8 cellular contexts compared by ENCODE assay signal in the genomic region with DNA sequence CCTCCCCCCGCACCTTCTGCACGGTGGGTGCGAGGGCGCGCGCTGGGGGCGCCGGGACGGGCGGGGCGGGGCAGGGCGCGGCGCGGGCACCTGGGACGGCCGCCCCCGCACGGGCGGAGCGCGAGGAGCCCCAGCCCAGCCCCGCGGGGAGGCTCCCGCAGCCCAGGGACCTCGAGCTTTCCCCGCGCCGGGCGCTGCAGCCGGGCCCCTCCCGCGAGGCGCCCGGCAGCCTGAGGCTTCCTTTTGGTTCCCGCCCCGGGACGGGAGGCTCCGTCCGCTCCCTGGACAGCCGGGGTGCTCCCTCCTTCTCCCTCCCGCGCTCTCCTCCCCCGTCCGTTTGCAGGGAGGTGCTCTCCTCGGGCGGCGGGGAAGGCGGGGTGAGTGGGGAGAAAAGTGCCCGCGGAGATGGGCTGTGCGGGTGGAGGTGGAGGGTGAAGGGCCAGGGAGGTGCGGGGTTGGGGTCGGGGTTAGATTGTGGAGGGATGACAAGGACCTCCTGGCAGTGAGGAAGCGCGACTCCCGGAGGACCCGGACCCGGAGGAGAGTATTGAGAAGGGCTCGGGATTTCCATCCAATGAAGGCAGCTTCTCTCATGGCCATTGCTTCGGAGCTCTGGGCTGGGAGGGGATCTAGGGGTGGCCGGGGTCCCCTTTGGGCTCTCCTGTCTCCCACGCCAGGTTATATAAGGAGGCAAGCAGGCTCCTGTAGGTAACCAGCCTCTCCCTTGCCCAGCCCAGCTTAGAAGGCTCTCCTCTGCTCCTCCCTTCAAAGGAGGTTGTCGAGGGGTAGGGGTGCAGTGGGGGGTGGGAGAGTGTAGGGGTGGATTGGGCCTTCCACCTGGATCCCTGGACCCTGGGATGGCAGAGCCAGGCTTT. TPM values are rescaled to one million over a fixed set of nuclear protein-coding genes. Genes with fewer than 3 reads are reported as not detected.
DNase-seq lines count a peak whose midpoint lies in the region; ATAC-seq and TF ChIP-seq lines count a peak whose summit lies in the region.

No MANE protein-coding gene starts in this region.

- peak overlapping the region; percentile 85 for H2AFZ ChIP-seq in neuronal stem cell (ENCODE audit: low read length)

- H3K27me3 Mint-ChIP-seq in activated T-cell treated with anti-CD3 and anti-CD28 coated beads, Interleukin-2, amount 50 U/mL, for 24 hours = peaks cover 43% of the 10 kb centered on the region

- H3K9ac ChIP-seq in neuronal stem cell (ENCODE audit: low read depth, low read length, poor library complexity) = peak overlapping the region; percentile 68

- H2AK5ac ChIP-seq in neuronal stem cell (ENCODE audit: low read depth, low read length) = peak overlapping the region; percentile 24

- peak; percentile 42 for DNase-seq in stimulated activated CD4-positive, alpha-beta T cell treated with anti-CD3 and anti-CD28 coated beads, Interleukin-15, amount 100 ng/mL, for 24 hours
- DNase-seq in stimulated activated CD4-positive, alpha-beta T cell treated with anti-CD3 and anti-CD28 coated beads, Interleukin-1b, Interleukin-23, amount 100 ng/mL, for 48 hours = no peak
- DNase-seq in activated T-cell treated with anti-CD3 and anti-CD28 coated beads, Interleukin-2, amount 50 U/mL, for 24 hours = peak; percentile 42
- DNase-seq in foreskin keratinocyte (no peak), neuronal stem cell (ENCODE audit: low spot score) (no peak), NCI-H1436 (lab: John Stamatoyannopoulos, UW) (no peak), NCI-H446 (lab: John Stamatoyannopoulos, UW) (no peak)

- H3K4me3 ChIP-seq in neuronal stem cell (ENCODE audit: low read length in 2 of 2) = peak overlapping the region; percentile 49 to 89

- H3K36me3 Mint-ChIP-seq in activated T-cell treated with anti-CD3 and anti-CD28 coated beads, Interleukin-2, amount 50 U/mL, for 24 hours (ENCODE audit: low read depth) = no peaks in the 10 kb centered on the region

- H4K91ac ChIP-seq in neuronal stem cell (ENCODE audit: low read depth, low read length, poor library complexity) = no peak overlapping the region

- H3K4me1 Mint-ChIP-seq in activated T-cell treated with anti-CD3 and anti-CD28 coated beads, Interleukin-2, amount 50 U/mL, for 24 hours (ENCODE audit: low read depth) = peaks cover 8% of the 10 kb centered on the region

- no peak overlapping the region for H3K27ac Mint-ChIP-seq in activated T-cell treated with anti-CD3 and anti-CD28 coated beads, Interleukin-2, amount 50 U/mL, for 24 hours

- peak overlapping the region; percentile 93 for H3K4me2 ChIP-seq in neuronal stem cell (ENCODE audit: insufficient read depth, low read length, poor library complexity, severe bottlenecking)

- H3K27ac ChIP-seq in foreskin keratinocyte (no peak overlapping the region), neuronal stem cell (replicated peaks; ENCODE audit: low read length) (no peak overlapping the region)

- H3K9me3 Mint-ChIP-seq in activated T-cell treated with anti-CD3 and anti-CD28 coated beads, Interleukin-2, amount 50 U/mL, for 24 hours = peaks cover 3% of the 10 kb centered on the region

- no peak for TF ChIP-seq CTCF in foreskin keratinocyte (conservative IDR thresholded peaks at IDR 0.05)

- no peak overlapping the region for H3K23ac ChIP-seq in neuronal stem cell (ENCODE audit: low read depth, low read length, poor library complexity)

- H3K14ac ChIP-seq in neuronal stem cell (ENCODE audit: low read length) = no peak overlapping the region

- H2BK120ac ChIP-seq in neuronal stem cell (ENCODE audit: low read depth, low read length) = no peak overlapping the region

- peaks cover 3% of the 10 kb centered on the region for H3K79me1 ChIP-seq in neuronal stem cell (ENCODE audit: low read depth, low read length)

- peak overlapping the region; percentile 45 for H2BK15ac ChIP-seq in neuronal stem cell (ENCODE audit: low read length)

- H3K36me3 ChIP-seq in neuronal stem cell (replicated peaks in 1 of 2; ENCODE audit: control insufficient read depth in 2 of 2, insufficient read depth in 2 of 2, low read length in 2 of 2) = no peaks in the 10 kb centered on the region

- H3K4ac ChIP-seq in neuronal stem cell (ENCODE audit: low read length) = no peak overlapping the region

- H3K9me3 ChIP-seq in neuronal stem cell (replicated peaks in 1 of 2; ENCODE audit: control insufficient read depth in 2 of 2, insufficient read depth in 1 of 2, low read depth in 1 of 2, low read length in 2 of 2) = peaks cover 0 to 4% of the 10 kb centered on the region in 2 donors

- H3K4me1 ChIP-seq in foreskin keratinocyte = peaks cover 7% of the 10 kb centered on the region
- H3K4me1 ChIP-seq in neuronal stem cell (ENCODE audit: control insufficient read depth in 2 of 2, insufficient read depth in 1 of 2, low read depth in 1 of 2, low read length in 2 of 2) = peaks cover 6 to 13% of the 10 kb centered on the region in 2 donors

- ATAC-seq in HG03571 (IDR thresholded peaks at IDR 0.05; ENCODE audit: unreplicated experiment) (peak; percentile 6), foreskin keratinocyte (peak; percentile 55)

- H2BK5ac ChIP-seq in neuronal stem cell (ENCODE audit: low read length) = peak overlapping the region; percentile 49

- WGBS in neuronal stem cell (ENCODE audit: extremely low coverage in 2 of 2, insufficient read length in 2 of 2, insufficient replicate concordance in 1 of 2), 2 donors = no CpG with 5 or more reads among the region's 64 CpGs

- no peak overlapping the region for H4K8ac ChIP-seq in neuronal stem cell (ENCODE audit: low read depth, low read length)

- peak overlapping the region; percentile 93 for H3K18ac ChIP-seq in neuronal stem cell (ENCODE audit: low read length)

- H3K4me3 Mint-ChIP-seq in activated T-cell treated with anti-CD3 and anti-CD28 coated beads, Interleukin-2, amount 50 U/mL, for 24 hours = peak overlapping the region; percentile 69

- H2BK12ac ChIP-seq in neuronal stem cell (ENCODE audit: low read length) = peak overlapping the region; percentile 44

- H3K27me3 ChIP-seq in foreskin keratinocyte = peaks cover 8% of the 10 kb centered on the region
- peaks cover 0 to 59% (median 16%) of the 10 kb centered on the region in 3 experiments for H3K27me3 ChIP-seq in neuronal stem cell (ENCODE audit: control insufficient read depth in 3 of 3, insufficient read depth in 3 of 3, low read depth in 1 of 3, low read length in 3 of 3)

RNA-seq across cellular contexts. Expression of gene JDP2, which starts 0.6 kb away (rescaled TPM):
- 31.0 and 32.3 TPM in 2 replicates for total RNA-seq in foreskin keratinocyte
- polyA plus RNA-seq in foreskin keratinocyte = 32.3 and 34.0 TPM in 2 replicates
- 12.3 TPM for polyA plus RNA-seq in neuronal stem cell (2013, experiment 1 of 2)
- 12.4 TPM for polyA plus RNA-seq in neuronal stem cell (2013, experiment 2 of 2)

Comparison
In these comparisons a context has a peak if more than half of its experiments do, and no peak if none do; other contexts are left out.
1. DNase-seq: peak in stimulated activated CD4-positive, alpha-beta T cell treated with anti-CD3 and anti-CD28 coated beads, Interleukin-15, amount 100 ng/mL, for 24 hours (single experiment) and activated T-cell treated with anti-CD3 and anti-CD28 coated beads, Interleukin-2, amount 50 U/mL, for 24 hours (single experiment); none in stimulated activated CD4-positive, alpha-beta T cell treated with anti-CD3 and anti-CD28 coated beads, Interleukin-1b, Interleukin-23, amount 100 ng/mL, for 48 hours (single experiment), foreskin keratinocyte (0 of 2), neuronal stem cell (single experiment), NCI-H1436 (single experiment) and NCI-H446 (0 of 2).